In genomic region chr18:55289775-55290174, GRCh38 we compare ENCODE assay signal across 18 cellular contexts.
A peak's percentile ranks its signal among the peaks of the same experiment; 100 is the strongest.
DNase-seq lines count a peak whose midpoint lies in the region; ATAC-seq, FAIRE-seq and TF ChIP-seq lines count a peak whose summit lies in the region.
"Had no signal": no experiment of that assay in that cellular context is flagged by ENCODE, and none has a peak within 500 bp of the region (broad histone marks: within the 10 kb centered on the region; RNA-seq: fewer than 3 reads in every experiment).

No MANE protein-coding gene starts in this region.

- peaks cover 88% of the 10 kb centered on the region for H3K79me2 ChIP-seq in GM12878 (ENCODE audit: control insufficient read depth, insufficient read depth, low read length)

- no peak for TF ChIP-seq POLR2A in GM12878 (IDR thresholded peaks at IDR 0.05; ENCODE audit: low read depth, low read length)

- H3K4me3 Mint-ChIP-seq in activated T-cell treated with anti-CD3 and anti-CD28 coated beads, Interleukin-2, amount 50 U/mL, for 4 hours: no peak overlapping the region
- H3K4me3 Mint-ChIP-seq: activated naive CD4-positive, alpha-beta T cell treated with anti-CD3 and anti-CD28 coated beads, Interleukin-2, amount 50 U/mL, for 24 hours had no signal

- no peak for TF ChIP-seq CTCF in GM12878 (IDR thresholded peaks at IDR 0.05 in 2 of 3, conservative IDR thresholded peaks at IDR 0.05 in 1 of 3; ENCODE audit: control insufficient read depth in 2 of 3, extremely low read depth in 1 of 3, insufficient read depth in 1 of 3, low read depth in 3 of 3, low read length in 3 of 3)

- no peak overlapping the region for H3K9ac ChIP-seq in GM12878 (ENCODE audit: control insufficient read depth, insufficient read depth, low read length)

- H3K4me1 Mint-ChIP-seq in activated T-cell treated with anti-CD3 and anti-CD28 coated beads, Interleukin-2, amount 50 U/mL, for 4 hours (ENCODE audit: low read depth): no peaks in the 10 kb centered on the region
- H3K4me1 Mint-ChIP-seq: activated naive CD4-positive, alpha-beta T cell treated with anti-CD3 and anti-CD28 coated beads, Interleukin-2, amount 50 U/mL, for 24 hours had no signal

- no peaks in the 10 kb centered on the region for H3K27me3 Mint-ChIP-seq in activated T-cell treated with anti-CD3 and anti-CD28 coated beads, Interleukin-2, amount 50 U/mL, for 4 hours (ENCODE audit: low read depth)
- H3K27me3 Mint-ChIP-seq: activated naive CD4-positive, alpha-beta T cell treated with anti-CD3 and anti-CD28 coated beads, Interleukin-2, amount 50 U/mL, for 24 hours; stimulated activated naive B cell treated with anti-CD40 and anti-IgM and Interleukin-4, amounts not matched to agents 10 μg/mL and 1 μg/mL and 100 μg/mL, for 72 hours had no signal

- SMC1A ChIA-PET in GM12878 (lab: Charles Lee; ENCODE audit: uncharacterized antibody, unreplicated experiment): interaction anchor here (0.9 to 1.9 kb wide), 3 partner anchors 21 to 55 kb away, joined by 3 to 5 read pairs (median 3); no protein-coding TSS in a partner anchor

- no peaks in the 10 kb centered on the region for H3K27me3 ChIP-seq in GM12878 (replicated peaks in 1 of 2; ENCODE audit: control insufficient read depth in 2 of 2, insufficient read depth in 2 of 2, low read length in 1 of 2)
- H3K27me3 ChIP-seq: neutrophil, tibial nerve had no signal

- intact Hi-C loops in GM12878 (cut with micrococcal nuclease; ENCODE audit: unreplicated experiment): no loop called here

- H2AFZ ChIP-seq in GM12878 (ENCODE audit: control insufficient read depth, low read depth, low read length): no peak overlapping the region

- POLR2A ChIA-PET in GM12878 (lab: Charles Lee): interaction anchor here (1.2 to 1.6 kb wide), 2 partner anchors 21 to 39 kb away, joined by 3 to 4 read pairs; no protein-coding TSS in a partner anchor

- FAIRE-seq in GM12878 (lab: Jason Lieb, UNC): peak; percentile 38
- FAIRE-seq: colon, RCC 7860 had no signal

- RAD21 ChIA-PET in GM12878 (lab: Charles Lee; ENCODE audit: unreplicated experiment): interaction anchor here (0.9 to 1.0 kb wide), 2 partner anchors 17 to 55 kb away, joined by 3 to 4 read pairs; no protein-coding TSS in a partner anchor

- BruUV-seq in GM12878 (replicated peaks; lab: Mats Ljungman, UMichigan): no TSS peak

- no peak for TF ChIP-seq RAD21 in GM12878 (IDR thresholded peaks at IDR 0.05; ENCODE audit: insufficient read depth, low read depth, low read length)

- H3K9me3 ChIP-seq in GM12878 (replicated peaks; ENCODE audit: control insufficient read depth, insufficient read depth, low read length): no peaks in the 10 kb centered on the region; the same call in 2 of the 3 replicates
- H3K9me3 ChIP-seq: neutrophil, tibial nerve had no signal

- H3K36me3 ChIP-seq in GM12878 (ENCODE audit: control insufficient read depth in 2 of 2, insufficient read depth in 2 of 2, low read length in 1 of 2): peaks cover 1 to 11% of the 10 kb centered on the region in 2 experiments; a peak in 2 of 4 replicates
- H3K36me3 ChIP-seq: neutrophil had no signal

- no peaks in the 10 kb centered on the region; the same call in 1 of the 2 replicates for H4K20me1 ChIP-seq in GM12878 (ENCODE audit: control insufficient read depth, insufficient read depth)

- ATAC-seq in GM18861 (IDR thresholded peaks at IDR 0.05; ENCODE audit: unreplicated experiment) (peak; percentile 76), GM21360 (IDR thresholded peaks at IDR 0.05; ENCODE audit: unreplicated experiment) (peak; percentile 55), HG02870 (IDR thresholded peaks at IDR 0.05; ENCODE audit: unreplicated experiment) (peak; percentile 78), GM12878 (peak; percentile 89), HG03460 (IDR thresholded peaks at IDR 0.05; ENCODE audit: unreplicated experiment) (no peak)
- no peak for ATAC-seq in activated T-cell treated with anti-CD3 and anti-CD28 coated beads, Interleukin-2, amount 50 U/mL, for 4 hours

- in situ Hi-C loops in GM12878 (cut with MboI): no loop called here

- DNase-seq in GM12878 (ENCODE audit: low read depth, low spot score): no peak
- no peak for DNase-seq in NOMO-1 treated with dmso at 0.1 percent for 144 hours (lab: John Stamatoyannopoulos, UW; ENCODE audit: unreplicated experiment)
- no peak for DNase-seq in middle frontal gyrus (ENCODE audit: extremely low spot score, low spot score)
- DNase-seq in activated T-cell treated with anti-CD3 and anti-CD28 coated beads, Interleukin-2, amount 50 U/mL, for 4 hours: no peak
- DNase-seq: activated CD4-positive, alpha-beta T cell treated with anti-CD3 and anti-CD28 coated beads, Interleukin-2, amount 50 U/mL, for 1 hour; NCI-H1105; retina; stimulated activated naive B cell treated with anti-CD40 and anti-IgM and Interleukin-4, amounts not matched to agents 10 μg/mL and 1 μg/mL and 100 μg/mL, for 72 hours; SW 1271 had no signal

- TF ChIP-seq EP300 in GM12878 (IDR thresholded peaks at IDR 0.05; ENCODE audit: borderline replicate concordance in 1 of 2, control insufficient read depth in 1 of 2, low read depth in 2 of 2, low read length in 2 of 2): peak in 1 of 2 experiments; percentile 34; a peak in 1 of 4 replicates

- no peak overlapping the region for H3K4me3 ChIP-seq in GM12878
- H3K4me3 ChIP-seq: tibial nerve had no signal

- WGBS in GM12878 (ENCODE audit: insufficient coverage, insufficient replicate concordance, low lambda C conversion rate, missing lambda C conversion rate): 3% methylated on average over 2 of the region's 2 CpGs

- no peaks in the 10 kb centered on the region for H3K9me3 Mint-ChIP-seq in activated T-cell treated with anti-CD3 and anti-CD28 coated beads, Interleukin-2, amount 50 U/mL, for 4 hours
- H3K9me3 Mint-ChIP-seq: activated naive CD4-positive, alpha-beta T cell treated with anti-CD3 and anti-CD28 coated beads, Interleukin-2, amount 50 U/mL, for 24 hours had no signal

- H3K4me2 ChIP-seq in GM12878 (ENCODE audit: control insufficient read depth, insufficient read depth): no peak overlapping the region; the same call in 1 of the 2 replicates

- no peak overlapping the region for H3K27ac ChIP-seq in GM12878 (ENCODE audit: control insufficient read depth, insufficient read depth)
- H3K27ac ChIP-seq: neutrophil, tibial nerve had no signal

- 0 out of 2 replicates have a peak, but pooled peaks cover 3% of the 10 kb centered on the region for H3K4me1 ChIP-seq in GM12878 (ENCODE audit: control insufficient read depth, insufficient read depth, low read length)

- CTCF ChIA-PET in GM12878 (lab: Yijun Ruan, JAX): interaction anchor here (0.7 to 1.7 kb wide), 4 partner anchors 8 to 159 kb away, joined by 3 to 5 read pairs (median 4); no protein-coding TSS in a partner anchor

- H3K36me3 Mint-ChIP-seq in activated T-cell treated with anti-CD3 and anti-CD28 coated beads, Interleukin-2, amount 50 U/mL, for 4 hours (ENCODE audit: insufficient read depth): no peaks in the 10 kb centered on the region
- H3K36me3 Mint-ChIP-seq: activated naive CD4-positive, alpha-beta T cell treated with anti-CD3 and anti-CD28 coated beads, Interleukin-2, amount 50 U/mL, for 24 hours had no signal

TF ChIP-seq in GM12878, 131 proteins besides CTCF, POLR2A, EP300 and RAD21 (continues in another document):
- TF ChIP-seq BCL11A (IDR thresholded peaks at IDR 0.05; ENCODE audit: low read depth, low read length): peak; percentile 38; the same call in 1 of the 2 replicates
- TF ChIP-seq, protein P1, sequence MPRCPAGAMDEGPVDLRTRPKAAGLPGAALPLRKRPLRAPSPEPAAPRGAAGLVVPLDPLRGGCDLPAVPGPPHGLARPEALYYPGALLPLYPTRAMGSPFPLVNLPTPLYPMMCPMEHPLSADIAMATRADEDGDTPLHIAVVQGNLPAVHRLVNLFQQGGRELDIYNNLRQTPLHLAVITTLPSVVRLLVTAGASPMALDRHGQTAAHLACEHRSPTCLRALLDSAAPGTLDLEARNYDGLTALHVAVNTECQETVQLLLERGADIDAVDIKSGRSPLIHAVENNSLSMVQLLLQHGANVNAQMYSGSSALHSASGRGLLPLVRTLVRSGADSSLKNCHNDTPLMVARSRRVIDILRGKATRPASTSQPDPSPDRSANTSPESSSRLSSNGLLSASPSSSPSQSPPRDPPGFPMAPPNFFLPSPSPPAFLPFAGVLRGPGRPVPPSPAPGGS (IDR thresholded peaks at IDR 0.05; ENCODE audit: borderline replicate concordance, insufficient read depth, low read depth, low read length, poor library complexity, severe bottlenecking): no peak
- TF ChIP-seq, protein P2, sequence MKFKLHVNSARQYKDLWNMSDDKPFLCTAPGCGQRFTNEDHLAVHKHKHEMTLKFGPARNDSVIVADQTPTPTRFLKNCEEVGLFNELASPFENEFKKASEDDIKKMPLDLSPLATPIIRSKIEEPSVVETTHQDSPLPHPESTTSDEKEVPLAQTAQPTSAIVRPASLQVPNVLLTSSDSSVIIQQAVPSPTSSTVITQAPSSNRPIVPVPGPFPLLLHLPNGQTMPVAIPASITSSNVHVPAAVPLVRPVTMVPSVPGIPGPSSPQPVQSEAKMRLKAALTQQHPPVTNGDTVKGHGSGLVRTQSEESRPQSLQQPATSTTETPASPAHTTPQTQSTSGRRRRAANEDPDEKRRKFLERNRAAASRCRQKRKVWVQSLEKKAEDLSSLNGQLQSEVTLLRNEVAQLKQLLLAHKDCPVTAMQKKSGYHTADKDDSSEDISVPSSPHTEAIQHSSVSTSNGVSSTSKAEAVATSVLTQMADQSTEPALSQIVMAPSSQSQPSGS (IDR thresholded peaks at IDR 0.05; ENCODE audit: low read length): peak; percentile 85
- peak; percentile 65 for TF ChIP-seq RUNX3 (IDR thresholded peaks at IDR 0.05; ENCODE audit: low read length)

Comparison
In these comparisons a context has a peak if more than half of its experiments do, and no peak if none do; other contexts are left out.
1. ATAC-seq: peak in GM18861 (single experiment), GM21360 (single experiment), HG02870 (single experiment) and GM12878 (single experiment); none in HG03460 (single experiment) and activated T-cell treated with anti-CD3 and anti-CD28 coated beads, Interleukin-2, amount 50 U/mL, for 4 hours (0 of 2).